3 cellular contexts compared by ENCODE assay signal in the genomic region with DNA sequence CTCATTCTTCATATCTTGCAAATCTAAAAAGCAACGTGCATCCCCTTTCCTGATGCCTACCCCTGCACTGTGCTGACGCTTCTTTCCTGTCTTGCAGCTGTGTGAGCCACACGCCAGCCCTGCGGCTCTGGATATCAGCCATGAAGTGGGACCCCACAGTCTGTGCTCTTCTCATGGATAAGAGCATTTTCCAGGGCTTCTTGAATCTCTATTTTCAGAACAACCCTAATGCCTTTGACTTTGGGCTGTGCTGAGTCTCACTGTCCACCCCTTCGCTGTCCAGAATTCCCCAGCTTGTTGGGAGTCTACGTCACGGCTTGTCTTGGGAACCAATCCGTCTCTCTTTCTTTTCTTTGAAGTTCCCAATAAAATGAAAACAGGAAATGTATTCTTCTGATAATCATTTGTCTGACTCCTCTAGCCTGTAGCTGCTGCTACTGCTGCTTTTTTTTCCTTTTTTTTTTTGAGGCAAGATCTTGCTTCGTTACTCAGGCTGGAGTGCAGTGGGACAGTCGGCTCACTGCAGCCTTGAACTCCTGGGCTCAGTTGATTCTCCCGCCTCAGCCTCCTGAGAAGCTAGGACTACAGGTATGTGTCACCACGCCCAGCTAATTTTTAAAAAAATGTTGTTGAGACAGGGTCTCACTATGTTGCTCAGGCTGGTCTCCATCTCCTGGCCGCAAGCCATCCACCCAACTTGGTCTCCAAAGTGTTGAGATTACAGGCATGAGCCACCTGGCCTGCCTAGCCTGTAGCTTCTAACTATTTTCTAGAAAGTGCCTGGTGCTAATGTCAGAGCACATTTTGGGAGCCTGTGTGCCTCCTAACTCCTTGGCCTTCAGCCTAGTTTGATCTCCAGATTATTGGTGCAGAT.
TF ChIP-seq lines count a peak whose summit lies in the region.

No MANE protein-coding gene starts in this region.

TF ChIP-seq in liver, 16 proteins besides CTCF, POLR2A, EP300 and RAD21:
- TF ChIP-seq JUND (IDR thresholded peaks at IDR 0.05) (peak in 1 of 2 donors; percentile 5), RXRA (IDR thresholded peaks at IDR 0.05) (peak; percentile 10 to 34), SP1 (IDR thresholded peaks at IDR 0.05) (peak; percentile 47), NR2F2 (IDR thresholded peaks at IDR 0.05) (peak; percentile 27)
- TF ChIP-seq, protein P1, sequence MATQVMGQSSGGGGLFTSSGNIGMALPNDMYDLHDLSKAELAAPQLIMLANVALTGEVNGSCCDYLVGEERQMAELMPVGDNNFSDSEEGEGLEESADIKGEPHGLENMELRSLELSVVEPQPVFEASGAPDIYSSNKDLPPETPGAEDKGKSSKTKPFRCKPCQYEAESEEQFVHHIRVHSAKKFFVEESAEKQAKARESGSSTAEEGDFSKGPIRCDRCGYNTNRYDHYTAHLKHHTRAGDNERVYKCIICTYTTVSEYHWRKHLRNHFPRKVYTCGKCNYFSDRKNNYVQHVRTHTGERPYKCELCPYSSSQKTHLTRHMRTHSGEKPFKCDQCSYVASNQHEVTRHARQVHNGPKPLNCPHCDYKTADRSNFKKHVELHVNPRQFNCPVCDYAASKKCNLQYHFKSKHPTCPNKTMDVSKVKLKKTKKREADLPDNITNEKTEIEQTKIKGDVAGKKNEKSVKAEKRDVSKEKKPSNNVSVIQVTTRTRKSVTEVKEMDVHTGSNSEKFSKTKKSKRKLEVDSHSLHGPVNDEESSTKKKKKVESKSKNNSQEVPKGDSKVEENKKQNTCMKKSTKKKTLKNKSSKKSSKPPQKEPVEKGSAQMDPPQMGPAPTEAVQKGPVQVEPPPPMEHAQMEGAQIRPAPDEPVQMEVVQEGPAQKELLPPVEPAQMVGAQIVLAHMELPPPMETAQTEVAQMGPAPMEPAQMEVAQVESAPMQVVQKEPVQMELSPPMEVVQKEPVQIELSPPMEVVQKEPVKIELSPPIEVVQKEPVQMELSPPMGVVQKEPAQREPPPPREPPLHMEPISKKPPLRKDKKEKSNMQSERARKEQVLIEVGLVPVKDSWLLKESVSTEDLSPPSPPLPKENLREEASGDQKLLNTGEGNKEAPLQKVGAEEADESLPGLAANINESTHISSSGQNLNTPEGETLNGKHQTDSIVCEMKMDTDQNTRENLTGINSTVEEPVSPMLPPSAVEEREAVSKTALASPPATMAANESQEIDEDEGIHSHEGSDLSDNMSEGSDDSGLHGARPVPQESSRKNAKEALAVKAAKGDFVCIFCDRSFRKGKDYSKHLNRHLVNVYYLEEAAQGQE (IDR thresholded peaks at IDR 0.05) = peak; percentile 11
- TF ChIP-seq, protein P2, sequence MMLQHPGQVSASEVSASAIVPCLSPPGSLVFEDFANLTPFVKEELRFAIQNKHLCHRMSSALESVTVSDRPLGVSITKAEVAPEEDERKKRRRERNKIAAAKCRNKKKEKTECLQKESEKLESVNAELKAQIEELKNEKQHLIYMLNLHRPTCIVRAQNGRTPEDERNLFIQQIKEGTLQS (IDR thresholded peaks at IDR 0.05) = no peak
- TF ChIP-seq, protein P3, sequence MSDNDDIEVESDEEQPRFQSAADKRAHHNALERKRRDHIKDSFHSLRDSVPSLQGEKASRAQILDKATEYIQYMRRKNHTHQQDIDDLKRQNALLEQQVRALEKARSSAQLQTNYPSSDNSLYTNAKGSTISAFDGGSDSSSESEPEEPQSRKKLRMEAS (IDR thresholded peaks at IDR 0.05) = no peak

TF ChIP-seq in HepG2, 621 proteins besides CTCF, POLR2A, EP300 and RAD21:
- TF ChIP-seq, protein P4, sequence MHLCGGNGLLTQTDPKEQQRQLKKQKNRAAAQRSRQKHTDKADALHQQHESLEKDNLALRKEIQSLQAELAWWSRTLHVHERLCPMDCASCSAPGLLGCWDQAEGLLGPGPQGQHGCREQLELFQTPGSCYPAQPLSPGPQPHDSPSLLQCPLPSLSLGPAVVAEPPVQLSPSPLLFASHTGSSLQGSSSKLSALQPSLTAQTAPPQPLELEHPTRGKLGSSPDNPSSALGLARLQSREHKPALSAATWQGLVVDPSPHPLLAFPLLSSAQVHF (CRISPR knock-in tag; IDR thresholded peaks at IDR 0.05) = no peak
- TF ChIP-seq TMF1 (CRISPR knock-in tag; IDR thresholded peaks at IDR 0.05; ENCODE audit: low read depth) (no peak), EED (CRISPR knock-in tag; IDR thresholded peaks at IDR 0.05) (no peak), TARDBP (CRISPR knock-in tag; IDR thresholded peaks at IDR 0.05) (no peak), CBX1 (IDR thresholded peaks at IDR 0.05; ENCODE audit: low read depth) (no peak), KLF15 (CRISPR knock-in tag; IDR thresholded peaks at IDR 0.05; ENCODE audit: borderline replicate concordance) (no peak)

TF ChIP-seq in GM23338, 12 proteins besides CTCF, POLR2A, EP300 and RAD21:
- TF ChIP-seq POLR2AphosphoS5 (IDR thresholded peaks at IDR 0.05; ENCODE audit: low read depth) = no peak
- no peak for TF ChIP-seq NANOG (IDR thresholded peaks at IDR 0.05; ENCODE audit: borderline replicate concordance)
- TF ChIP-seq JUNB (IDR thresholded peaks at IDR 0.05; ENCODE audit: unreplicated experiment) = no peak
- no peak for TF ChIP-seq ZNF114 (CRISPR knock-in tag; IDR thresholded peaks at IDR 0.05)
- TF ChIP-seq, protein P1 (IDR thresholded peaks at IDR 0.05; ENCODE audit: unreplicated experiment) = no peak
- no peak for TF ChIP-seq ZNF331 (CRISPR knock-in tag; IDR thresholded peaks at IDR 0.05; ENCODE audit: low read depth)
- TF ChIP-seq CREB1 (CRISPR knock-in tag; IDR thresholded peaks at IDR 0.05; ENCODE audit: low read depth) = no peak
- TF ChIP-seq, protein P5, sequence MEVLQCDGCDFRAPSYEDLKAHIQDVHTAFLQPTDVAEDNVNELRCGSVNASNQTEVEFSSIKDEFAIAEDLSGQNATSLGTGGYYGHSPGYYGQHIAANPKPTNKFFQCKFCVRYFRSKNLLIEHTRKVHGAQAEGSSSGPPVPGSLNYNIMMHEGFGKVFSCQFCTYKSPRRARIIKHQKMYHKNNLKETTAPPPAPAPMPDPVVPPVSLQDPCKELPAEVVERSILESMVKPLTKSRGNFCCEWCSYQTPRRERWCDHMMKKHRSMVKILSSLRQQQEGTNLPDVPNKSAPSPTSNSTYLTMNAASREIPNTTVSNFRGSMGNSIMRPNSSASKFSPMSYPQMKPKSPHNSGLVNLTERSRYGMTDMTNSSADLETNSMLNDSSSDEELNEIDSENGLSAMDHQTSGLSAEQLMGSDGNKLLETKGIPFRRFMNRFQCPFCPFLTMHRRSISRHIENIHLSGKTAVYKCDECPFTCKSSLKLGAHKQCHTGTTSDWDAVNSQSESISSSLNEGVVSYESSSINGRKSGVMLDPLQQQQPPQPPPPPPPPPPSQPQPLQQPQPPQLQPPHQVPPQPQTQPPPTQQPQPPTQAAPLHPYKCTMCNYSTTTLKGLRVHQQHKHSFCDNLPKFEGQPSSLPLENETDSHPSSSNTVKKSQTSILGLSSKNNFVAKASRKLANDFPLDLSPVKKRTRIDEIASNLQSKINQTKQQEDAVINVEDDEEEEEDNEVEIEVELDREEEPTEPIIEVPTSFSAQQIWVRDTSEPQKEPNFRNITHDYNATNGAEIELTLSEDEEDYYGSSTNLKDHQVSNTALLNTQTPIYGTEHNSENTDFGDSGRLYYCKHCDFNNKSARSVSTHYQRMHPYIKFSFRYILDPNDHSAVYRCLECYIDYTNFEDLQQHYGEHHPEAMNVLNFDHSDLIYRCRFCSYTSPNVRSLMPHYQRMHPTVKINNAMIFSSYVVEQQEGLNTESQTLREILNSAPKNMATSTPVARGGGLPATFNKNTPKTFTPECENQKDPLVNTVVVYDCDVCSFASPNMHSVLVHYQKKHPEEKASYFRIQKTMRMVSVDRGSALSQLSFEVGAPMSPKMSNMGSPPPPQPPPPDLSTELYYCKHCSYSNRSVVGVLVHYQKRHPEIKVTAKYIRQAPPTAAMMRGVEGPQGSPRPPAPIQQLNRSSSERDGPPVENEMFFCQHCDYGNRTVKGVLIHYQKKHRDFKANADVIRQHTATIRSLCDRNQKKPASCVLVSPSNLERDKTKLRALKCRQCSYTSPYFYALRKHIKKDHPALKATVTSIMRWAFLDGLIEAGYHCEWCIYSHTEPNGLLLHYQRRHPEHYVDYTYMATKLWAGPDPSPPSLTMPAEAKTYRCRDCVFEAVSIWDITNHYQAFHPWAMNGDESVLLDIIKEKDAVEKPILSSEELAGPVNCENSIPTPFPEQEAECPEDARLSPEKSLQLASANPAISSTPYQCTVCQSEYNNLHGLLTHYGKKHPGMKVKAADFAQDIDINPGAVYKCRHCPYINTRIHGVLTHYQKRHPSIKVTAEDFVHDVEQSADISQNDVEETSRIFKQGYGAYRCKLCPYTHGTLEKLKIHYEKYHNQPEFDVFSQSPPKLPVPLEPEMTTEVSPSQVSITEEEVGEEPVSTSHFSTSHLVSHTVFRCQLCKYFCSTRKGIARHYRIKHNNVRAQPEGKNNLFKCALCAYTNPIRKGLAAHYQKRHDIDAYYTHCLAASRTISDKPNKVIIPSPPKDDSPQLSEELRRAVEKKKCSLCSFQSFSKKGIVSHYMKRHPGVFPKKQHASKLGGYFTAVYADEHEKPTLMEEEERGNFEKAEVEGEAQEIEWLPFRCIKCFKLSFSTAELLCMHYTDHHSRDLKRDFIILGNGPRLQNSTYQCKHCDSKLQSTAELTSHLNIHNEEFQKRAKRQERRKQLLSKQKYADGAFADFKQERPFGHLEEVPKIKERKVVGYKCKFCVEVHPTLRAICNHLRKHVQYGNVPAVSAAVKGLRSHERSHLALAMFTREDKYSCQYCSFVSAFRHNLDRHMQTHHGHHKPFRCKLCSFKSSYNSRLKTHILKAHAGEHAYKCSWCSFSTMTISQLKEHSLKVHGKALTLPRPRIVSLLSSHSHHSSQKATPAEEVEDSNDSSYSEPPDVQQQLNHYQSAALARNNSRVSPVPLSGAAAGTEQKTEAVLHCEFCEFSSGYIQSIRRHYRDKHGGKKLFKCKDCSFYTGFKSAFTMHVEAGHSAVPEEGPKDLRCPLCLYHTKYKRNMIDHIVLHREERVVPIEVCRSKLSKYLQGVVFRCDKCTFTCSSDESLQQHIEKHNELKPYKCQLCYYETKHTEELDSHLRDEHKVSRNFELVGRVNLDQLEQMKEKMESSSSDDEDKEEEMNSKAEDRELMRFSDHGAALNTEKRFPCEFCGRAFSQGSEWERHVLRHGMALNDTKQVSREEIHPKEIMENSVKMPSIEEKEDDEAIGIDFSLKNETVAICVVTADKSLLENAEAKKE (CRISPR knock-in tag; IDR thresholded peaks at IDR 0.05) = no peak
- TF ChIP-seq, protein P6, sequence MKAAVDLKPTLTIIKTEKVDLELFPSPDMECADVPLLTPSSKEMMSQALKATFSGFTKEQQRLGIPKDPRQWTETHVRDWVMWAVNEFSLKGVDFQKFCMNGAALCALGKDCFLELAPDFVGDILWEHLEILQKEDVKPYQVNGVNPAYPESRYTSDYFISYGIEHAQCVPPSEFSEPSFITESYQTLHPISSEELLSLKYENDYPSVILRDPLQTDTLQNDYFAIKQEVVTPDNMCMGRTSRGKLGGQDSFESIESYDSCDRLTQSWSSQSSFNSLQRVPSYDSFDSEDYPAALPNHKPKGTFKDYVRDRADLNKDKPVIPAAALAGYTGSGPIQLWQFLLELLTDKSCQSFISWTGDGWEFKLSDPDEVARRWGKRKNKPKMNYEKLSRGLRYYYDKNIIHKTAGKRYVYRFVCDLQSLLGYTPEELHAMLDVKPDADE (IDR thresholded peaks at IDR 0.05) = no peak
- TF ChIP-seq STAT1 (IDR thresholded peaks at IDR 0.05; ENCODE audit: unreplicated experiment) = no peak
- TF ChIP-seq EZH2 (IDR thresholded peaks at IDR 0.05; ENCODE audit: low read depth, unreplicated experiment) = no peak
